9 cellular contexts compared by ENCODE assay signal in genomic region chr11:100876826-100877545, GRCh38.
DNase-seq lines count a peak whose midpoint lies in the region; ATAC-seq and TF ChIP-seq lines count a peak whose summit lies in the region.
"Had no signal": no experiment of that assay in that cellular context is flagged by ENCODE, and none has a peak within 500 bp of the region (broad histone marks: within the 10 kb centered on the region; RNA-seq: fewer than 3 reads in every experiment).

No MANE protein-coding gene starts in this region.

- H4K20me1 ChIP-seq in MM.1S (ENCODE audit: insufficient read depth, low read length), result no peaks in the 10 kb centered on the region

- no peaks in the 10 kb centered on the region for H3K27me3 ChIP-seq in MM.1S (replicated peaks; ENCODE audit: insufficient read depth, low read length)
- H3K27me3 ChIP-seq in uterus, result no peaks in the 10 kb centered on the region
- no peaks in the 10 kb centered on the region for H3K27me3 ChIP-seq in effector memory CD4-positive, alpha-beta T cell (replicated peaks; ENCODE audit: control insufficient read depth, insufficient read depth, low read length, poor library complexity, severe bottlenecking)

- DNase-seq in ACHN (peak; percentile 94), MM.1S (peak; percentile 66), foreskin melanocyte (peak; percentile 61), uterus (no peak), NCI-H187 (lab: John Stamatoyannopoulos, UW) (no peak), NCI-H2081 (lab: John Stamatoyannopoulos, UW) (no peak)
- no peak for DNase-seq in effector memory CD4-positive, alpha-beta T cell
- DNase-seq: DND-41 had no signal

- H2AFZ ChIP-seq in MM.1S (ENCODE audit: low read length), result no peak overlapping the region

- TF ChIP-seq CTCF in MM.1S (IDR thresholded peaks at IDR 0.05; ENCODE audit: low read length), result no peak
- TF ChIP-seq CTCF in uterus (IDR thresholded peaks at IDR 0.05), result no peak

- H3K9me3 ChIP-seq in MM.1S (replicated peaks; ENCODE audit: insufficient read depth, low read length) (no peaks in the 10 kb centered on the region), uterus (no peaks in the 10 kb centered on the region)
- H3K9me3 ChIP-seq in effector memory CD4-positive, alpha-beta T cell (ENCODE audit: control insufficient read depth, low read length), result no peaks in the 10 kb centered on the region

- in situ Hi-C loops in ACHN (cut with HindIII; ENCODE audit: low pct_ligation_motif_present, low pct_unique_long_range_greater_than_20kb, low sequenced_read_pairs), result no loop called here

- H3K9ac ChIP-seq in MM.1S (ENCODE audit: low read length), result no peak overlapping the region

- no peak overlapping the region; the same call in 1 of the 2 replicates for H3K4me2 ChIP-seq in MM.1S (ENCODE audit: low read depth, low read length)

- H3K4me1 ChIP-seq in MM.1S (ENCODE audit: low read length), result peaks cover 16% of the 10 kb centered on the region
- H3K4me1 ChIP-seq in uterus, result no peaks in the 10 kb centered on the region
- H3K4me1 ChIP-seq in effector memory CD4-positive, alpha-beta T cell (ENCODE audit: control insufficient read depth, insufficient read depth, low read length, poor library complexity, severe bottlenecking), result no peaks in the 10 kb centered on the region

- H3K36me3 ChIP-seq in MM.1S (replicated peaks; ENCODE audit: insufficient read depth, low read length) (no peaks in the 10 kb centered on the region), uterus (no peaks in the 10 kb centered on the region)
- H3K36me3 ChIP-seq in effector memory CD4-positive, alpha-beta T cell (ENCODE audit: control insufficient read depth, insufficient read depth, low read length), result no peaks in the 10 kb centered on the region

- no peaks in the 10 kb centered on the region for H3K79me2 ChIP-seq in MM.1S (ENCODE audit: low read length)

- 0 out of 2 replicates have a peak, but pooled peaks cover 4% of the 10 kb centered on the region for H3F3A ChIP-seq in MM.1S (ENCODE audit: insufficient read depth, low read length)

- no peak for TF ChIP-seq POLR2A in uterus (IDR thresholded peaks at IDR 0.05)

- no peaks in the 10 kb centered on the region for H3K9me2 ChIP-seq in MM.1S (replicated peaks; ENCODE audit: insufficient read depth, low read length)

- ATAC-seq in GM21717 (IDR thresholded peaks at IDR 0.05; ENCODE audit: unreplicated experiment), result peak; percentile 85

- H3K27ac ChIP-seq in MM.1S (ENCODE audit: low read length), result peak overlapping the region; percentile 35; the same call in 1 of the 2 replicates
- peak overlapping the region; percentile 60 to 87 for H3K27ac ChIP-seq in uterus
- no peak overlapping the region for H3K27ac ChIP-seq in effector memory CD4-positive, alpha-beta T cell (ENCODE audit: insufficient read depth, low read length, poor library complexity, severe bottlenecking)

- H3K4me3 ChIP-seq in MM.1S (ENCODE audit: low read length) (no peak overlapping the region), uterus (no peak overlapping the region)
- H3K4me3 ChIP-seq in effector memory CD4-positive, alpha-beta T cell (ENCODE audit: insufficient read depth, low read depth, low read length, poor library complexity, severe bottlenecking), result no peak overlapping the region

- intact Hi-C loops in uterus (cut with DNase I; ENCODE audit: low total_unique reads), result no loop called here

Comparison
In these comparisons a context has a peak if more than half of its experiments do, and no peak if none do; other contexts are left out.
1. DNase-seq: peak in ACHN (single experiment), MM.1S (single experiment) and foreskin melanocyte (single experiment); none in uterus (0 of 2), NCI-H187 (0 of 2), NCI-H2081 (0 of 2) and effector memory CD4-positive, alpha-beta T cell (0 of 3).